Comparison of ENCODE assay signal across 1 cellular context in the genomic region with DNA sequence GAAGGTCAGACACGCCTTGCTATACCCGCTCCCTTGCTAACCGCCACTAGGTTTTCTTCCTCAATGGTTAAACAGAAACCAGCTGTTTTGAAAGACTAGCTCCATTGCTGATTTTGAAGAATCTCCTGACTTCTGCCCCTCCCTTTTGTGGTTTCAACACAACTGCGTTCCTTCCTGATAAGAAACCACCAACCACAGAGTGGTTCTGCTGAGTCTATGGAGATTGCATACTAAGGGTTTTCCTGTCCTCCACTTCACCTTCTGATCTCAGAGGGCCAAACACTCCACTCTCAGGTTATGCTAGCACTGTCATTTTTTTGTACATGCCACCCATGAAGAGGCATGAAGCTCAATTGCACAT.
TF ChIP-seq lines count a peak whose summit lies in the region.

No MANE protein-coding gene starts in this region.

TF ChIP-seq in K562, 482 proteins besides CTCF, POLR2A, EP300 and RAD21 (continued from another document and continues in another):
- TF ChIP-seq SNRNP70 (optimal IDR thresholded peaks at IDR 0.05; ENCODE audit: low read depth, low read length) = no peak
- TF ChIP-seq, protein P1, sequence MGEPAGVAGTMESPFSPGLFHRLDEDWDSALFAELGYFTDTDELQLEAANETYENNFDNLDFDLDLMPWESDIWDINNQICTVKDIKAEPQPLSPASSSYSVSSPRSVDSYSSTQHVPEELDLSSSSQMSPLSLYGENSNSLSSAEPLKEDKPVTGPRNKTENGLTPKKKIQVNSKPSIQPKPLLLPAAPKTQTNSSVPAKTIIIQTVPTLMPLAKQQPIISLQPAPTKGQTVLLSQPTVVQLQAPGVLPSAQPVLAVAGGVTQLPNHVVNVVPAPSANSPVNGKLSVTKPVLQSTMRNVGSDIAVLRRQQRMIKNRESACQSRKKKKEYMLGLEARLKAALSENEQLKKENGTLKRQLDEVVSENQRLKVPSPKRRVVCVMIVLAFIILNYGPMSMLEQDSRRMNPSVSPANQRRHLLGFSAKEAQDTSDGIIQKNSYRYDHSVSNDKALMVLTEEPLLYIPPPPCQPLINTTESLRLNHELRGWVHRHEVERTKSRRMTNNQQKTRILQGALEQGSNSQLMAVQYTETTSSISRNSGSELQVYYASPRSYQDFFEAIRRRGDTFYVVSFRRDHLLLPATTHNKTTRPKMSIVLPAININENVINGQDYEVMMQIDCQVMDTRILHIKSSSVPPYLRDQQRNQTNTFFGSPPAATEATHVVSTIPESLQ (CRISPR knock-in tag; IDR thresholded peaks at IDR 0.05) = no peak
- TF ChIP-seq DNMT1 (IDR thresholded peaks at IDR 0.05) = no peak
- TF ChIP-seq NR1H2 (CRISPR knock-in tag; IDR thresholded peaks at IDR 0.05) = no peak
- 0 out of 2 replicates have a peak, but pooled peaks have one; percentile 31 for TF ChIP-seq ETV5 (CRISPR knock-in tag; IDR thresholded peaks at IDR 0.05; ENCODE audit: low read depth)
- no peak for TF ChIP-seq ZNF124 (CRISPR knock-in tag; IDR thresholded peaks at IDR 0.05)
- TF ChIP-seq ZNF133 (CRISPR knock-in tag; IDR thresholded peaks at IDR 0.05) = no peak
- TF ChIP-seq FUS (optimal IDR thresholded peaks at IDR 0.05; ENCODE audit: low read depth, low read length) = no peak
- TF ChIP-seq POU5F1 (IDR thresholded peaks at IDR 0.05; ENCODE audit: borderline replicate concordance, low read depth, low read length, partially characterized antibody) = no peak
- TF ChIP-seq IFI16 (CRISPR knock-in tag; IDR thresholded peaks at IDR 0.05) = no peak
- TF ChIP-seq FOXP1 (CRISPR knock-in tag; IDR thresholded peaks at IDR 0.05) = no peak
- TF ChIP-seq SMARCC2 (IDR thresholded peaks at IDR 0.05; ENCODE audit: low read depth) = peak; percentile 76; the same call in 1 of the 2 replicates
- TF ChIP-seq, protein P2, sequence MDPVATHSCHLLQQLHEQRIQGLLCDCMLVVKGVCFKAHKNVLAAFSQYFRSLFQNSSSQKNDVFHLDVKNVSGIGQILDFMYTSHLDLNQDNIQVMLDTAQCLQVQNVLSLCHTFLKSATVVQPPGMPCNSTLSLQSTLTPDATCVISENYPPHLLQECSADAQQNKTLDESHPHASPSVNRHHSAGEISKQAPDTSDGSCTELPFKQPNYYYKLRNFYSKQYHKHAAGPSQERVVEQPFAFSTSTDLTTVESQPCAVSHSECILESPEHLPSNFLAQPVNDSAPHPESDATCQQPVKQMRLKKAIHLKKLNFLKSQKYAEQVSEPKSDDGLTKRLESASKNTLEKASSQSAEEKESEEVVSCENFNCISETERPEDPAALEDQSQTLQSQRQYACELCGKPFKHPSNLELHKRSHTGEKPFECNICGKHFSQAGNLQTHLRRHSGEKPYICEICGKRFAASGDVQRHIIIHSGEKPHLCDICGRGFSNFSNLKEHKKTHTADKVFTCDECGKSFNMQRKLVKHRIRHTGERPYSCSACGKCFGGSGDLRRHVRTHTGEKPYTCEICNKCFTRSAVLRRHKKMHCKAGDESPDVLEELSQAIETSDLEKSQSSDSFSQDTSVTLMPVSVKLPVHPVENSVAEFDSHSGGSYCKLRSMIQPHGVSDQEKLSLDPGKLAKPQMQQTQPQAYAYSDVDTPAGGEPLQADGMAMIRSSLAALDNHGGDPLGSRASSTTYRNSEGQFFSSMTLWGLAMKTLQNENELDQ (CRISPR knock-in tag; IDR thresholded peaks at IDR 0.05; ENCODE audit: borderline replicate concordance) = no peak
- TF ChIP-seq ZNF212 (CRISPR knock-in tag; IDR thresholded peaks at IDR 0.05) = no peak
- TF ChIP-seq ETS2 (tag; IDR thresholded peaks at IDR 0.05; ENCODE audit: borderline replicate concordance, poor library complexity, severe bottlenecking) = no peak
- 0 out of 2 replicates have a peak, but pooled peaks have one; percentile 5 for TF ChIP-seq MEF2A (IDR thresholded peaks at IDR 0.05; ENCODE audit: control insufficient read depth, low read depth, low read length)
- no peak for TF ChIP-seq SAP30 (IDR thresholded peaks at IDR 0.05; ENCODE audit: borderline replicate concordance, insufficient read depth, low read depth, low read length, poor library complexity, severe bottlenecking)
- peak; percentile 22; the same call in 1 of the 2 replicates for TF ChIP-seq ELF4 (CRISPR knock-in tag; IDR thresholded peaks at IDR 0.05)
- TF ChIP-seq, protein P3, sequence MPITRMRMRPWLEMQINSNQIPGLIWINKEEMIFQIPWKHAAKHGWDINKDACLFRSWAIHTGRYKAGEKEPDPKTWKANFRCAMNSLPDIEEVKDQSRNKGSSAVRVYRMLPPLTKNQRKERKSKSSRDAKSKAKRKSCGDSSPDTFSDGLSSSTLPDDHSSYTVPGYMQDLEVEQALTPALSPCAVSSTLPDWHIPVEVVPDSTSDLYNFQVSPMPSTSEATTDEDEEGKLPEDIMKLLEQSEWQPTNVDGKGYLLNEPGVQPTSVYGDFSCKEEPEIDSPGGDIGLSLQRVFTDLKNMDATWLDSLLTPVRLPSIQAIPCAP (CRISPR knock-in tag; IDR thresholded peaks at IDR 0.05; ENCODE audit: borderline replicate concordance) = no peak
- TF ChIP-seq PTTG1 (tag; IDR thresholded peaks at IDR 0.05; ENCODE audit: low read depth) = no peak
- TF ChIP-seq, protein P4, sequence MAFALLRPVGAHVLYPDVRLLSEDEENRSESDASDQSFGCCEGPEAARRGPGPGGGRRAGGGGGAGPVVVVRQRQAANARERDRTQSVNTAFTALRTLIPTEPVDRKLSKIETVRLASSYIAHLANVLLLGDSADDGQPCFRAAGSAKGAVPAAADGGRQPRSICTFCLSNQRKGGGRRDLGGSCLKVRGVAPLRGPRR (CRISPR knock-in tag; IDR thresholded peaks at IDR 0.05) = no peak
- TF ChIP-seq, protein P5, sequence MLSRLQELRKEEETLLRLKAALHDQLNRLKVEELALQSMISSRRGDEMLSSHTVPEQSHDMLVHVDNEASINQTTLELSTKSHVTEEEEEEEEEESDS (CRISPR knock-in tag; IDR thresholded peaks at IDR 0.05) = no peak
- TF ChIP-seq TCF3 (CRISPR knock-in tag; IDR thresholded peaks at IDR 0.05) = peak; percentile 94
- peak; percentile 95 for TF ChIP-seq KLF16 (IDR thresholded peaks at IDR 0.05)
- no peak for TF ChIP-seq POLR2AphosphoS2 (IDR thresholded peaks at IDR 0.05; ENCODE audit: low read length)
- no peak for TF ChIP-seq HNRNPH1 (optimal IDR thresholded peaks at IDR 0.05; ENCODE audit: low read depth, low read length)
- TF ChIP-seq, protein P6, sequence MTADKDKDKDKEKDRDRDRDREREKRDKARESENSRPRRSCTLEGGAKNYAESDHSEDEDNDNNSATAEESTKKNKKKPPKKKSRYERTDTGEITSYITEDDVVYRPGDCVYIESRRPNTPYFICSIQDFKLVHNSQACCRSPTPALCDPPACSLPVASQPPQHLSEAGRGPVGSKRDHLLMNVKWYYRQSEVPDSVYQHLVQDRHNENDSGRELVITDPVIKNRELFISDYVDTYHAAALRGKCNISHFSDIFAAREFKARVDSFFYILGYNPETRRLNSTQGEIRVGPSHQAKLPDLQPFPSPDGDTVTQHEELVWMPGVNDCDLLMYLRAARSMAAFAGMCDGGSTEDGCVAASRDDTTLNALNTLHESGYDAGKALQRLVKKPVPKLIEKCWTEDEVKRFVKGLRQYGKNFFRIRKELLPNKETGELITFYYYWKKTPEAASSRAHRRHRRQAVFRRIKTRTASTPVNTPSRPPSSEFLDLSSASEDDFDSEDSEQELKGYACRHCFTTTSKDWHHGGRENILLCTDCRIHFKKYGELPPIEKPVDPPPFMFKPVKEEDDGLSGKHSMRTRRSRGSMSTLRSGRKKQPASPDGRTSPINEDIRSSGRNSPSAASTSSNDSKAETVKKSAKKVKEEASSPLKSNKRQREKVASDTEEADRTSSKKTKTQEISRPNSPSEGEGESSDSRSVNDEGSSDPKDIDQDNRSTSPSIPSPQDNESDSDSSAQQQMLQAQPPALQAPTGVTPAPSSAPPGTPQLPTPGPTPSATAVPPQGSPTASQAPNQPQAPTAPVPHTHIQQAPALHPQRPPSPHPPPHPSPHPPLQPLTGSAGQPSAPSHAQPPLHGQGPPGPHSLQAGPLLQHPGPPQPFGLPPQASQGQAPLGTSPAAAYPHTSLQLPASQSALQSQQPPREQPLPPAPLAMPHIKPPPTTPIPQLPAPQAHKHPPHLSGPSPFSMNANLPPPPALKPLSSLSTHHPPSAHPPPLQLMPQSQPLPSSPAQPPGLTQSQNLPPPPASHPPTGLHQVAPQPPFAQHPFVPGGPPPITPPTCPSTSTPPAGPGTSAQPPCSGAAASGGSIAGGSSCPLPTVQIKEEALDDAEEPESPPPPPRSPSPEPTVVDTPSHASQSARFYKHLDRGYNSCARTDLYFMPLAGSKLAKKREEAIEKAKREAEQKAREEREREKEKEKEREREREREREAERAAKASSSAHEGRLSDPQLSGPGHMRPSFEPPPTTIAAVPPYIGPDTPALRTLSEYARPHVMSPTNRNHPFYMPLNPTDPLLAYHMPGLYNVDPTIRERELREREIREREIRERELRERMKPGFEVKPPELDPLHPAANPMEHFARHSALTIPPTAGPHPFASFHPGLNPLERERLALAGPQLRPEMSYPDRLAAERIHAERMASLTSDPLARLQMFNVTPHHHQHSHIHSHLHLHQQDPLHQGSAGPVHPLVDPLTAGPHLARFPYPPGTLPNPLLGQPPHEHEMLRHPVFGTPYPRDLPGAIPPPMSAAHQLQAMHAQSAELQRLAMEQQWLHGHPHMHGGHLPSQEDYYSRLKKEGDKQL (CRISPR knock-in tag; IDR thresholded peaks at IDR 0.05; ENCODE audit: borderline replicate concordance) = no peak
- no peak for TF ChIP-seq SRSF1 (IDR thresholded peaks at IDR 0.05; ENCODE audit: low read depth, low read length)
- TF ChIP-seq, protein P7, sequence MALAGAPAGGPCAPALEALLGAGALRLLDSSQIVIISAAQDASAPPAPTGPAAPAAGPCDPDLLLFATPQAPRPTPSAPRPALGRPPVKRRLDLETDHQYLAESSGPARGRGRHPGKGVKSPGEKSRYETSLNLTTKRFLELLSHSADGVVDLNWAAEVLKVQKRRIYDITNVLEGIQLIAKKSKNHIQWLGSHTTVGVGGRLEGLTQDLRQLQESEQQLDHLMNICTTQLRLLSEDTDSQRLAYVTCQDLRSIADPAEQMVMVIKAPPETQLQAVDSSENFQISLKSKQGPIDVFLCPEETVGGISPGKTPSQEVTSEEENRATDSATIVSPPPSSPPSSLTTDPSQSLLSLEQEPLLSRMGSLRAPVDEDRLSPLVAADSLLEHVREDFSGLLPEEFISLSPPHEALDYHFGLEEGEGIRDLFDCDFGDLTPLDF (CRISPR knock-in tag; IDR thresholded peaks at IDR 0.05) = no peak
- TF ChIP-seq, protein P8, sequence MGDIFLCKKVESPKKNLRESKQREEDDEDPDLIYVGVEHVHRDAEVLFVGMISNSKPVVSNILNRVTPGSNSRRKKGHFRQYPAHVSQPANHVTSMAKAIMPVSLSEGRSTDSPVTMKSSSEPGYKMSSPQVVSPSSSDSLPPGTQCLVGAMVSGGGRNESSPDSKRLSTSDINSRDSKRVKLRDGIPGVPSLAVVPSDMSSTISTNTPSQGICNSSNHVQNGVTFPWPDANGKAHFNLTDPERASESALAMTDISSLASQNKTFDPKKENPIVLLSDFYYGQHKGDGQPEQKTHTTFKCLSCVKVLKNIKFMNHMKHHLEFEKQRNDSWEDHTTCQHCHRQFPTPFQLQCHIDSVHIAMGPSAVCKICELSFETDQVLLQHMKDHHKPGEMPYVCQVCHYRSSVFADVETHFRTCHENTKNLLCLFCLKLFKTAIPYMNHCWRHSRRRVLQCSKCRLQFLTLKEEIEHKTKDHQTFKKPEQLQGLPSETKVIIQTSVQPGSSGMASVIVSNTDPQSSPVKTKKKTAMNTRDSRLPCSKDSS (IDR thresholded peaks at IDR 0.05; ENCODE audit: low read depth, partially characterized antibody) = no peak
- TF ChIP-seq EP400 (IDR thresholded peaks at IDR 0.05) = no peak; the same call in 1 of the 2 replicates
- TF ChIP-seq, protein P9, sequence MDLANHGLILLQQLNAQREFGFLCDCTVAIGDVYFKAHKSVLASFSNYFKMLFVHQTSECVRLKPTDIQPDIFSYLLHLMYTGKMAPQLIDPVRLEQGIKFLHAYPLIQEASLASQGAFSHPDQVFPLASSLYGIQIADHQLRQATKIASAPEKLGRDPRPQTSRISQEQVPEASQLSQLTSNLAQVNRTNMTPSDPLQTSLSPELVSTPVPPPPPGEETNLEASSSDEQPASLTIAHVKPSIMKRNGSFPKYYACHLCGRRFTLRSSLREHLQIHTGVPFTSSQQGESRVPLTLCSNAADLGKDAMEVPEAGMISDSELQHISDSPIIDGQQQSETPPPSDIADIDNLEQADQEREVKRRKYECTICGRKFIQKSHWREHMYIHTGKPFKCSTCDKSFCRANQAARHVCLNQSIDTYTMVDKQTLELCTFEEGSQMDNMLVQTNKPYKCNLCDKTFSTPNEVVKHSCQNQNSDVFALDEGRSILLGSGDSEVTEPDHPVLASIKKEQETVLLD (IDR thresholded peaks at IDR 0.05) = no peak
- TF ChIP-seq, protein P10, sequence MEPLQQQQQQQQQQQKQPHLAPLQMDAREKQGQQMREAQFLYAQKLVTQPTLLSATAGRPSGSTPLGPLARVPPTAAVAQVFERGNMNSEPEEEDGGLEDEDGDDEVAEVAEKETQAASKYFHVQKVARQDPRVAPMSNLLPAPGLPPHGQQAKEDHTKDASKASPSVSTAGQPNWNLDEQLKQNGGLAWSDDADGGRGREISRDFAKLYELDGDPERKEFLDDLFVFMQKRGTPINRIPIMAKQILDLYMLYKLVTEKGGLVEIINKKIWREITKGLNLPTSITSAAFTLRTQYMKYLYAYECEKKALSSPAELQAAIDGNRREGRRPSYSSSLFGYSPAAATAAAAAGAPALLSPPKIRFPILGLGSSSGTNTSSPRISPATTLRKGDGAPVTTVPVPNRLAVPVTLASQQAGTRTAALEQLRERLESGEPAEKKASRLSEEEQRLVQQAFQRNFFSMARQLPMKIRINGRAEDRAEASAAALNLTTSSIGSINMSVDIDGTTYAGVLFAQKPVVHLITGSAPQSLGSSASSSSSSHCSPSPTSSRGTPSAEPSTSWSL (CRISPR knock-in tag; IDR thresholded peaks at IDR 0.05; ENCODE audit: borderline replicate concordance) = no peak
- peak; percentile 87 for TF ChIP-seq LCOR (CRISPR knock-in tag; IDR thresholded peaks at IDR 0.05)
- TF ChIP-seq, protein P11, sequence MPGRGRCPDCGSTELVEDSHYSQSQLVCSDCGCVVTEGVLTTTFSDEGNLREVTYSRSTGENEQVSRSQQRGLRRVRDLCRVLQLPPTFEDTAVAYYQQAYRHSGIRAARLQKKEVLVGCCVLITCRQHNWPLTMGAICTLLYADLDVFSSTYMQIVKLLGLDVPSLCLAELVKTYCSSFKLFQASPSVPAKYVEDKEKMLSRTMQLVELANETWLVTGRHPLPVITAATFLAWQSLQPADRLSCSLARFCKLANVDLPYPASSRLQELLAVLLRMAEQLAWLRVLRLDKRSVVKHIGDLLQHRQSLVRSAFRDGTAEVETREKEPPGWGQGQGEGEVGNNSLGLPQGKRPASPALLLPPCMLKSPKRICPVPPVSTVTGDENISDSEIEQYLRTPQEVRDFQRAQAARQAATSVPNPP (IDR thresholded peaks at IDR 0.05; ENCODE audit: borderline replicate concordance, insufficient read depth, insufficient read length) = no peak
- peak; percentile 84 for TF ChIP-seq MAFG (tag; conservative IDR thresholded peaks at IDR 0.05)
